Comparison of ENCODE assay signal across 19 cellular contexts in genomic region chr5:123906698-123907295, GRCh38.
A peak's percentile ranks its signal among the peaks of the same experiment; 100 is the strongest.
DNase-seq lines count a peak whose midpoint lies in the region; ATAC-seq, FAIRE-seq and TF ChIP-seq lines count a peak whose summit lies in the region.
"Had no signal": no experiment of that assay in that cellular context is flagged by ENCODE, and none has a peak within 500 bp of the region (broad histone marks: within the 10 kb centered on the region; RNA-seq: fewer than 3 reads in every experiment).

No MANE protein-coding gene starts in this region.

- peak overlapping the region; percentile 68 for H3K4me2 ChIP-seq in OCI-LY3 (ENCODE audit: low read length)
- H3K4me2 ChIP-seq: GM23338, PC-9 had no signal

- H3K27ac Mint-ChIP-seq in memory B cell, result peak overlapping the region; percentile 18
- H3K27ac Mint-ChIP-seq: GM23338; T-helper 2 cell treated with Interferon-gamma antibody and Interleukin-4, amounts not matched to agents 5 μg/mL and 100 μg/mL, for 36 hours had no signal

- peaks cover 46% of the 10 kb centered on the region for H3K4me1 ChIP-seq in OCI-LY3 (ENCODE audit: low read length)

- no peaks in the 10 kb centered on the region for H3K9me3 ChIP-seq in OCI-LY3 (ENCODE audit: insufficient read depth, low read length)

- H3K27ac ChIP-seq in OCI-LY3 (ENCODE audit: low read length), result peak overlapping the region; percentile 93
- H3K27ac ChIP-seq: PC-9 had no signal

- peak overlapping the region; percentile 53 for H3K9ac ChIP-seq in OCI-LY3 (ENCODE audit: low read length)

- no peaks in the 10 kb centered on the region for H4K20me1 ChIP-seq in OCI-LY3 (ENCODE audit: insufficient read depth, low read length)

- no peaks in the 10 kb centered on the region for H3K27me3 ChIP-seq in OCI-LY3 (ENCODE audit: low read depth, low read length)

- peak overlapping the region; percentile 51 for H3K4me3 Mint-ChIP-seq in memory B cell
- H3K4me3 Mint-ChIP-seq: GM23338; T-helper 2 cell treated with Interferon-gamma antibody and Interleukin-4, amounts not matched to agents 5 μg/mL and 100 μg/mL, for 36 hours had no signal

- no peak overlapping the region for H2AFZ ChIP-seq in OCI-LY3 (ENCODE audit: low read depth, low read length)
- H2AFZ ChIP-seq: GM23338, PC-9 had no signal

- H3K9me3 Mint-ChIP-seq in memory B cell, result no peaks in the 10 kb centered on the region
- H3K9me3 Mint-ChIP-seq: GM23338; T-helper 2 cell treated with Interferon-gamma antibody and Interleukin-4, amounts not matched to agents 5 μg/mL and 100 μg/mL, for 36 hours had no signal

- no peak for DNase-seq in memory B cell (ENCODE audit: low spot score in 2 of 2)
- DNase-seq in stimulated activated naive CD4-positive, alpha-beta T cell treated with Interleukin-2 at 50 U/mL for 16 hours (lab: John Stamatoyannopoulos, UW), result no peak
- no peak for DNase-seq in stimulated activated CD4-positive, alpha-beta T cell treated with anti-CD3 and anti-CD28 coated beads, Interleukin-2, amount 100 ng/mL, for 24 hours
- no peak for DNase-seq in D721Med (ENCODE audit: insufficient read length, low spot score)
- DNase-seq: DMS 273 treated with DMSO at 0.1 percent for 48 hours, DND-41, NCI-H1105 treated with DMSO at 0.1 percent for 48 hours, NCI-H1694, NCI-H2081 treated with DMSO at 0.1 percent for 48 hours, NCI-H446 treated with DMSO at 0.1 percent for 48 hours, NCI-H69, PC-9 had no signal

- no peak for TF ChIP-seq CTCF in OCI-LY3 (IDR thresholded peaks at IDR 0.05; ENCODE audit: low read depth, low read length)
- TF ChIP-seq CTCF in D721Med (IDR thresholded peaks at IDR 0.05; ENCODE audit: insufficient read depth, missing control alignments), result no peak

- H3K36me3 Mint-ChIP-seq in memory B cell, result no peaks in the 10 kb centered on the region

- no peak for FAIRE-seq in D721Med (lab: Jason Lieb, UNC)
- FAIRE-seq: G401.6, HTR-8/SVneo had no signal

- H3K36me3 ChIP-seq in OCI-LY3 (replicated peaks; ENCODE audit: low read depth, low read length), result peaks cover 7% of the 10 kb centered on the region

- no peaks in the 10 kb centered on the region for H3K27me3 Mint-ChIP-seq in memory B cell

- peak overlapping the region; percentile 59 for H3K4me3 ChIP-seq in OCI-LY3 (ENCODE audit: low read length)
- H3K4me3 ChIP-seq: GM23338, PC-9 had no signal

- H3K4me1 Mint-ChIP-seq in memory B cell, result peaks cover 9% of the 10 kb centered on the region

- ATAC-seq in GM18867 (IDR thresholded peaks at IDR 0.05; ENCODE audit: unreplicated experiment), result peak; percentile 62
- peak; percentile 42 for ATAC-seq in GM21529 (IDR thresholded peaks at IDR 0.05; ENCODE audit: unreplicated experiment)
- no peak for ATAC-seq in memory B cell (ENCODE audit: low read depth)
- ATAC-seq: GM23338 had no signal

- H3K79me2 ChIP-seq in OCI-LY3 (ENCODE audit: low read length), result no peaks in the 10 kb centered on the region
